In the genomic region with DNA sequence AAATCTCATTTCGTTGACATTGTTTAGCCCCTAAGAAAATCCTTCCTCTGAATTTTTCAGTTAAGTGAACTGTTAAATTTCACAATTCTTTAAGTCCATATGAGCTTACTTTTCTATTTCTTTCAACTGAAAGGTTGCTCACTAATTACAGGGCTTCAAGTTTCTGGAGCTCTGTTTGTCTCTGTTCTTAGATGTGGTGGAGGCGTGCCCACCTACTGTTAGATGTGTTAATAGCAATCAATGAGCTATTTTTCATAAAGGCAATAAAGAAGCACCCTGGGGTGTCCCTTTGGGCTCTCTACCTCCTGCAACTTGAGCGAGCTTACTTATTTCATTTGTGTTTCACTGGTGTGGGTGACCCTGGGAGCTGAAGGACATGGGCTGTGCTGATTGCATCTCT, we compare ENCODE assay signal across 30 cellular contexts. TPM values are rescaled to one million over a fixed set of nuclear protein-coding genes. Genes with fewer than 3 reads are reported as not detected.
A peak's percentile ranks its signal among the peaks of the same experiment; 100 is the strongest.
DNase-seq lines count a peak whose midpoint lies in the region; ATAC-seq and TF ChIP-seq lines count a peak whose summit lies in the region.
"Had no signal": no experiment of that assay in that cellular context is flagged by ENCODE, and none has a peak within 500 bp of the region (broad histone marks: within the 10 kb centered on the region; RNA-seq: fewer than 3 reads in every experiment).

No MANE protein-coding gene starts in this region.

- no peaks in the 10 kb centered on the region for H3K36me3 Mint-ChIP-seq in activated T-cell treated with anti-CD3 and anti-CD28 coated beads, Interleukin-2, amount 50 U/mL, for 72 hours (ENCODE audit: insufficient read depth in 2 of 2)
- H3K36me3 Mint-ChIP-seq in T-cell (no peaks in the 10 kb centered on the region), neural progenitor cell (no peaks in the 10 kb centered on the region)

- H3K27me3 Mint-ChIP-seq in activated T-cell treated with anti-CD3 and anti-CD28 coated beads, Interleukin-2, amount 50 U/mL, for 72 hours (ENCODE audit: low read depth), result no peaks in the 10 kb centered on the region
- no peaks in the 10 kb centered on the region for H3K27me3 Mint-ChIP-seq in T-cell
- H3K27me3 Mint-ChIP-seq in neural progenitor cell (ENCODE audit: insufficient read depth, low read depth), result peaks cover 7% of the 10 kb centered on the region
- H3K27me3 Mint-ChIP-seq: activated B cell treated with CpG ODN at 0.5 μM for 24 hours; activated naive CD8-positive, alpha-beta T cell treated with anti-CD3 and anti-CD28 coated beads, Interleukin-2, amount 50 U/mL, for 24 hours had no signal

- H3K4me2 ChIP-seq in HCT116 (ENCODE audit: low read length) (peak overlapping the region; percentile 68), neural progenitor cell (peak overlapping the region; percentile 42)
- H3K4me2 ChIP-seq: smooth muscle cell had no signal

- H4K20me1 ChIP-seq in HCT116 (ENCODE audit: insufficient read depth) (no peaks in the 10 kb centered on the region), neural progenitor cell (ENCODE audit: low read depth) (no peaks in the 10 kb centered on the region)
- H4K20me1 ChIP-seq: BLaER1 treated with 17β-estradiol and CSF1 and Interleukin-3, amounts not matched to agents 10 nM and 100 nM had no signal

- no TSS peak for BruUV-seq in HCT116 (replicated peaks; lab: Mats Ljungman, UMichigan)

- H3K9me2 ChIP-seq in HCT116 (ENCODE audit: insufficient read depth), result no peaks in the 10 kb centered on the region

- POLR2A ChIA-PET in HCT116 (lab: Charles Lee), result no interaction called here
- POLR2A ChIA-PET in T-cell (lab: Charles Lee), result interaction anchor here in 1 of 2 donors (0.6 to 0.7 kb wide), 3 partner anchors 22 to 1369 kb away, joined by 3 to 5 read pairs (median 4); a partner anchor contains a TSS

- peak overlapping the region; percentile 22 for H3K27ac Mint-ChIP-seq in activated T-cell treated with anti-CD3 and anti-CD28 coated beads, Interleukin-2, amount 50 U/mL, for 72 hours
- H3K27ac Mint-ChIP-seq in T-cell, result peak overlapping the region; percentile 84
- H3K27ac Mint-ChIP-seq in neural progenitor cell, result no peak overlapping the region
- H3K27ac Mint-ChIP-seq: activated naive CD8-positive, alpha-beta T cell treated with anti-CD3 and anti-CD28 coated beads, Interleukin-2, amount 50 U/mL, for 24 hours had no signal

- H3K4me1 Mint-ChIP-seq in activated T-cell treated with anti-CD3 and anti-CD28 coated beads, Interleukin-2, amount 50 U/mL, for 72 hours (ENCODE audit: low read depth), result peaks cover 14% of the 10 kb centered on the region
- H3K4me1 Mint-ChIP-seq in T-cell (peaks cover 29 to 33% (median 32%) of the 10 kb centered on the region in 3 donors), neural progenitor cell (peaks cover 4% of the 10 kb centered on the region)

- intact Hi-C loops in HCT116 (cut with micrococcal nuclease), result no loop called here

- no peaks in the 10 kb centered on the region for H3K27me3 ChIP-seq in HCT116 (ENCODE audit: insufficient read depth, low read length)
- H3K27me3 ChIP-seq in neural progenitor cell, result no peaks in the 10 kb centered on the region
- H3K27me3 ChIP-seq: BLaER1 treated with 17β-estradiol and CSF1 and Interleukin-3, amounts not matched to agents 10 nM and 100 nM; cardiac muscle cell; colonic mucosa; neutrophil; SJCRH30; upper lobe of right lung had no signal

- H3K27ac ChIP-seq in HCT116 (ENCODE audit: low read depth, low read length), result no peak overlapping the region
- no peak overlapping the region for H3K27ac ChIP-seq in neural progenitor cell
- H3K27ac ChIP-seq: cardiac muscle cell, colonic mucosa, neutrophil, SJCRH30, upper lobe of right lung had no signal

- peak overlapping the region; percentile 19 for H2AFZ ChIP-seq in HCT116 (ENCODE audit: low read depth, low read length, poor library complexity, severe bottlenecking)
- H2AFZ ChIP-seq in neural progenitor cell (replicated peaks), result no peak overlapping the region

- no peak for TF ChIP-seq CTCF in HCT116 (IDR thresholded peaks at IDR 0.05 in 2 of 3, conservative IDR thresholded peaks at IDR 0.05 in 1 of 3; ENCODE audit: borderline replicate concordance in 1 of 3, insufficient read depth in 1 of 3, low read depth in 2 of 3, low read length in 2 of 3)
- no peak for TF ChIP-seq CTCF in neural progenitor cell (IDR thresholded peaks at IDR 0.05)

- no peak for TF ChIP-seq RAD21 in HCT116 (IDR thresholded peaks at IDR 0.05; ENCODE audit: low read depth)

- H3K4me1 ChIP-seq in HCT116 (ENCODE audit: control insufficient read depth in 1 of 2, insufficient read depth in 2 of 2, low read length in 2 of 2) (peaks cover 39 to 47% of the 10 kb centered on the region in 2 experiments), neural progenitor cell (peaks cover 10% of the 10 kb centered on the region)
- H3K4me1 ChIP-seq: colonic mucosa, SJCRH30, upper lobe of right lung had no signal

- H3K79me2 ChIP-seq in HCT116 (ENCODE audit: insufficient read depth, low read length) (no peaks in the 10 kb centered on the region), neural progenitor cell (ENCODE audit: low read depth) (no peaks in the 10 kb centered on the region)

- no peak overlapping the region for H3K9ac ChIP-seq in HCT116 (ENCODE audit: low read length)
- no peak overlapping the region for H3K9ac ChIP-seq in neural progenitor cell
- H3K9ac ChIP-seq: BLaER1 treated with 17β-estradiol and CSF1 and Interleukin-3, amounts not matched to agents 10 nM and 100 nM had no signal

- no peak for DNase-seq in activated T-cell treated with anti-CD3 and anti-CD28 coated beads, Interleukin-2, amount 50 U/mL, for 72 hours
- DNase-seq in activated T-cell treated with anti-CD3 and anti-CD28 coated beads, Interleukin-2, amount 50 U/mL, for 1 hour, result no peak
- DNase-seq in HCT116 (ENCODE audit: low read depth, low spot score) (no peak), T-cell (no peak), neural progenitor cell (ENCODE audit: low spot score) (no peak), SKM-1 (lab: John Stamatoyannopoulos, UW; ENCODE audit: unreplicated experiment) (no peak)
- DNase-seq: activated B cell treated with CpG ODN at 0.5 μM for 24 hours; activated effector memory CD4-positive, alpha-beta T cell treated with anti-CD3 and anti-CD28 coated beads, Interleukin-2, amount 50 U/mL, for 16 hours; activated naive CD8-positive, alpha-beta T cell treated with anti-CD3 and anti-CD28 coated beads, Interleukin-2, amount 50 U/mL, for 24 hours; activated T-cell treated with anti-CD3 and anti-CD28 coated beads for 4 hours; colonic mucosa; effector CD8-positive, alpha-beta T cell; glutamatergic neuron; KG1; left ventricle myocardium superior; NCI-H1105 treated with DMSO at 0.1 percent for 48 hours; NCI-H2081; NCI-H226; posterior cingulate gyrus; right cardiac atrium; SJCRH30; upper lobe of right lung had no signal

- H3K36me3 ChIP-seq in HCT116 (ENCODE audit: control insufficient read depth in 1 of 2, insufficient read depth in 2 of 2, low read length in 2 of 2) (no peaks in the 10 kb centered on the region), neural progenitor cell (no peaks in the 10 kb centered on the region)
- H3K36me3 ChIP-seq: BLaER1 treated with 17β-estradiol and CSF1 and Interleukin-3, amounts not matched to agents 10 nM and 100 nM; cardiac muscle cell; colonic mucosa; neutrophil; SJCRH30; upper lobe of right lung had no signal

- CTCF ChIA-PET in HCT116 (lab: Charles Lee) (interaction anchor here (1.0 to 2.5 kb wide), 2 partner anchors 20 to 25 kb away, joined by 4 to 14 read pairs; a partner anchor contains a TSS), T-cell (lab: Charles Lee) (interaction anchor here in 1 of 2 donors (0.6 to 2.4 kb wide), 7 partner anchors 13 to 404 kb away, joined by 3 to 13 read pairs (median 4); a partner anchor contains a TSS)

- no peak overlapping the region for H3K4me3 ChIP-seq in HCT116 (replicated peaks in 1 of 2; ENCODE audit: low read depth in 1 of 2, low read length in 2 of 2)
- no peak overlapping the region for H3K4me3 ChIP-seq in neural progenitor cell
- H3K4me3 ChIP-seq: BLaER1 treated with 17β-estradiol and CSF1 and Interleukin-3, amounts not matched to agents 10 nM and 100 nM; cardiac muscle cell; colonic mucosa; SJCRH30; smooth muscle cell; upper lobe of right lung had no signal

- no peaks in the 10 kb centered on the region for H3K9me3 Mint-ChIP-seq in activated T-cell treated with anti-CD3 and anti-CD28 coated beads, Interleukin-2, amount 50 U/mL, for 72 hours
- H3K9me3 Mint-ChIP-seq in T-cell (no peaks in the 10 kb centered on the region), neural progenitor cell (peaks cover 2% of the 10 kb centered on the region)
- H3K9me3 Mint-ChIP-seq: activated B cell treated with CpG ODN at 0.5 μM for 24 hours; activated naive CD8-positive, alpha-beta T cell treated with anti-CD3 and anti-CD28 coated beads, Interleukin-2, amount 50 U/mL, for 24 hours had no signal

- ATAC-seq in activated T-cell treated with anti-CD3 and anti-CD28 coated beads, Interleukin-2, amount 50 U/mL, for 72 hours (replicated peaks in 1 of 2), result no peak
- peak; percentile 31 for ATAC-seq in HCT116
- ATAC-seq in T-cell (replicated peaks in 1 of 4), result peak in 1 of 4 experiments; percentile 42
- no peak for ATAC-seq in GM18511 (IDR thresholded peaks at IDR 0.05; ENCODE audit: unreplicated experiment)
- ATAC-seq in GM21360 (IDR thresholded peaks at IDR 0.05; ENCODE audit: unreplicated experiment), result no peak
- ATAC-seq: activated naive CD8-positive, alpha-beta T cell treated with anti-CD3 and anti-CD28 coated beads, Interleukin-2, amount 50 U/mL, for 24 hours; left ventricle myocardium superior; right cardiac atrium had no signal

- no peak for TF ChIP-seq POLR2A in HCT116 (IDR thresholded peaks at IDR 0.05; ENCODE audit: borderline replicate concordance, extremely low read depth, insufficient read depth, insufficient read length)

- H3K9me3 ChIP-seq in HCT116 (ENCODE audit: control insufficient read depth in 1 of 2, insufficient read depth in 1 of 2, low read depth in 1 of 2, low read length in 2 of 2) (no peaks in the 10 kb centered on the region), neural progenitor cell (ENCODE audit: low read depth) (no peaks in the 10 kb centered on the region)
- H3K9me3 ChIP-seq: BLaER1 treated with 17β-estradiol and CSF1 and Interleukin-3, amounts not matched to agents 10 nM and 100 nM; colonic mucosa; neutrophil; SJCRH30; upper lobe of right lung had no signal

- RAD21 ChIA-PET in HCT116 (lab: Charles Lee; ENCODE audit: low non-redundant PET in 1 of 2, low total read pairs in 2 of 2, uncharacterized antibody in 2 of 2, unreplicated experiment in 2 of 2), result no interaction called here

- H3F3A ChIP-seq in neural progenitor cell (ENCODE audit: low read depth), result no peaks in the 10 kb centered on the region

- H3K4me3 Mint-ChIP-seq in activated T-cell treated with anti-CD3 and anti-CD28 coated beads, Interleukin-2, amount 50 U/mL, for 72 hours, result peak overlapping the region in 1 of 2 donors; percentile 13
- peak overlapping the region in 1 of 3 donors; percentile 64 for H3K4me3 Mint-ChIP-seq in T-cell
- H3K4me3 Mint-ChIP-seq in neural progenitor cell, result no peak overlapping the region
- H3K4me3 Mint-ChIP-seq: activated B cell treated with CpG ODN at 0.5 μM for 24 hours; activated naive CD8-positive, alpha-beta T cell treated with anti-CD3 and anti-CD28 coated beads, Interleukin-2, amount 50 U/mL, for 24 hours had no signal

RNA-seq across cellular contexts. Expression of a gene that starts 25.0 kb away (rescaled TPM):
- total RNA-seq in activated T-cell treated with anti-CD3 and anti-CD28 coated beads, Interleukin-2, amount 50 U/mL, for 72 hours, result not detected
- total RNA-seq in HCT116 (2021; ENCODE audit: unreplicated experiment) (0.12 TPM), T-cell (under 1 TPM in 1 of 5 donors, not detected in 4; 0.13 TPM), neural progenitor cell (ENCODE audit: low replicate concordance) (0.28 TPM in 1 of 2 replicates, not detected in the other)
- 0.16 and 0.29 TPM in 2 replicates for polyA plus RNA-seq in HCT116 (2012)
- total RNA-seq: activated B cell treated with CpG ODN at 0.5 μM for 24 hours, left ventricle myocardium superior, MCF 10A, upper lobe of right lung had no signal
- polyA plus RNA-seq: AG04450 had no signal

RNA-seq across cellular contexts. Expression of a gene that starts 53.8 kb away (rescaled TPM):
- total RNA-seq in activated T-cell treated with anti-CD3 and anti-CD28 coated beads, Interleukin-2, amount 50 U/mL, for 72 hours, result 10 to 100 TPM; 30.9 to 50.8 TPM
- 40.2 TPM for total RNA-seq in HCT116 (2021; ENCODE audit: unreplicated experiment)
- polyA plus RNA-seq in HCT116 (2012), result 17.1 and 20.1 TPM in 2 replicates
- 100 to 1,000 TPM; 114 to 139 (median 123) TPM for total RNA-seq in T-cell
- total RNA-seq in neural progenitor cell (ENCODE audit: low replicate concordance), result 28.1 and 35.0 TPM in 2 replicates
